In genomic region chr3:126703512-126704493, GRCh38 we compare ENCODE assay signal across 1 cellular context.
TF ChIP-seq lines count a peak whose summit lies in the region.

TSS of gene CHCHD6 (plus strand) at chr3:126704240. CDS start at chr3:126704313, 73 bp downstream.

TF ChIP-seq in HepG2, 621 proteins besides CTCF, POLR2A, EP300 and RAD21 (continued from another document and continues in another):
- 0 out of 2 replicates have a peak, but pooled peaks have one; percentile 35 for TF ChIP-seq ZC3H13 (CRISPR knock-in tag; IDR thresholded peaks at IDR 0.05)
- no peak for TF ChIP-seq ZKSCAN1 (IDR thresholded peaks at IDR 0.05; ENCODE audit: low read length)
- 0 out of 2 replicates have a peak, but pooled peaks have one; percentile 6 for TF ChIP-seq BRF2 (CRISPR knock-in tag; IDR thresholded peaks at IDR 0.05)
- TF ChIP-seq ETV6 (CRISPR knock-in tag; conservative IDR thresholded peaks at IDR 0.05) = 0 out of 2 replicates have a peak, but pooled peaks have one; percentile 12
- 0 out of 2 replicates have a peak, but pooled peaks have one; percentile 11 for TF ChIP-seq CBFB (CRISPR knock-in tag; IDR thresholded peaks at IDR 0.05)
- TF ChIP-seq ZNF710 (CRISPR knock-in tag; IDR thresholded peaks at IDR 0.05; ENCODE audit: borderline replicate concordance) = no peak
- TF ChIP-seq ARNTL (CRISPR knock-in tag; IDR thresholded peaks at IDR 0.05) = peak; percentile 60
- TF ChIP-seq ATAD3A (CRISPR knock-in tag; IDR thresholded peaks at IDR 0.05) = no peak
- TF ChIP-seq DBP (CRISPR knock-in tag; IDR thresholded peaks at IDR 0.05; ENCODE audit: not compliant biosample characterization) = no peak
- TF ChIP-seq BCL3 (CRISPR knock-in tag; IDR thresholded peaks at IDR 0.05) = peak; percentile 75
- TF ChIP-seq GLI4 (CRISPR knock-in tag; IDR thresholded peaks at IDR 0.05; ENCODE audit: borderline replicate concordance) = no peak
- TF ChIP-seq HMGA1 (CRISPR knock-in tag; conservative IDR thresholded peaks at IDR 0.05) = no peak
- no peak for TF ChIP-seq ZNF737 (CRISPR knock-in tag; IDR thresholded peaks at IDR 0.05; ENCODE audit: borderline replicate concordance)
- TF ChIP-seq ZNF564 (CRISPR knock-in tag; IDR thresholded peaks at IDR 0.05) = peak; percentile 6; the same call in 1 of the 2 replicates
- 0 out of 2 replicates have a peak, but pooled peaks have one; percentile 51 for TF ChIP-seq ZNF780A (CRISPR knock-in tag; IDR thresholded peaks at IDR 0.05)
- no peak for TF ChIP-seq SRSF4 (IDR thresholded peaks at IDR 0.05; ENCODE audit: low read depth, low read length, poor library complexity, severe bottlenecking)
- peak; percentile 94 for TF ChIP-seq ZFY (CRISPR knock-in tag; IDR thresholded peaks at IDR 0.05)
- TF ChIP-seq EEA1 (CRISPR knock-in tag; IDR thresholded peaks at IDR 0.05; ENCODE audit: borderline replicate concordance) = no peak
- TF ChIP-seq SYNCRIP (IDR thresholded peaks at IDR 0.05; ENCODE audit: insufficient read depth, low read depth, low read length) = no peak
- TF ChIP-seq NFIB (CRISPR knock-in tag; IDR thresholded peaks at IDR 0.05; ENCODE audit: borderline replicate concordance) = no peak
- TF ChIP-seq ZNF333 (CRISPR knock-in tag; IDR thresholded peaks at IDR 0.05; ENCODE audit: borderline replicate concordance) = 0 out of 2 replicates have a peak, but pooled peaks have one; percentile 18
- TF ChIP-seq HNRNPH1 (optimal IDR thresholded peaks at IDR 0.05; ENCODE audit: low read depth, low read length) = no peak
- TF ChIP-seq FOXO4 (CRISPR knock-in tag; conservative IDR thresholded peaks at IDR 0.05) = no peak
- no peak for TF ChIP-seq ZSCAN30 (CRISPR knock-in tag; IDR thresholded peaks at IDR 0.05)
- no peak for TF ChIP-seq ZNF512B (CRISPR knock-in tag; IDR thresholded peaks at IDR 0.05; ENCODE audit: borderline replicate concordance)
- 0 out of 2 replicates have a peak, but pooled peaks have one; percentile 48 for TF ChIP-seq ZNF430 (CRISPR knock-in tag; IDR thresholded peaks at IDR 0.05)
- TF ChIP-seq GPBP1L1 (CRISPR knock-in tag; IDR thresholded peaks at IDR 0.05) = no peak
- no peak for TF ChIP-seq ZBTB8A (CRISPR knock-in tag; IDR thresholded peaks at IDR 0.05; ENCODE audit: borderline replicate concordance, low read depth)
- TF ChIP-seq HNF1B (CRISPR knock-in tag; IDR thresholded peaks at IDR 0.05) = peak; percentile 75
- no peak for TF ChIP-seq SCMH1 (CRISPR knock-in tag; IDR thresholded peaks at IDR 0.05; ENCODE audit: borderline replicate concordance)
- TF ChIP-seq ZNF281 (CRISPR knock-in tag; IDR thresholded peaks at IDR 0.05; ENCODE audit: borderline replicate concordance) = no peak; the same call in 1 of the 2 replicates
- TF ChIP-seq SRSF1 (optimal IDR thresholded peaks at IDR 0.05; ENCODE audit: low read depth, low read length) = no peak
- 0 out of 2 replicates have a peak, but pooled peaks have one; percentile 49 for TF ChIP-seq ZBTB26 (CRISPR knock-in tag; IDR thresholded peaks at IDR 0.05; ENCODE audit: borderline replicate concordance)
- TF ChIP-seq STAT6 (CRISPR knock-in tag; IDR thresholded peaks at IDR 0.05; ENCODE audit: borderline replicate concordance) = 0 out of 2 replicates have a peak, but pooled peaks have one; percentile 61
- no peak; the same call in 1 of the 2 replicates for TF ChIP-seq ATF2 (CRISPR knock-in tag; IDR thresholded peaks at IDR 0.05)
